5 cellular contexts compared by ENCODE assay signal in genomic region chr11:65524010-65524746, GRCh38. TPM values are rescaled to one million over a fixed set of nuclear protein-coding genes. Genes with fewer than 3 reads are reported as not detected.
DNase-seq lines count a peak whose midpoint lies in the region; ATAC-seq and TF ChIP-seq lines count a peak whose summit lies in the region.

No MANE protein-coding gene starts in this region.

- POLR2A ChIA-PET in PC-3 (lab: Charles Lee; ENCODE audit: unreplicated experiment): interaction anchor here (0.9 kb wide), 1 partner anchor 22 kb away, joined by 7 read pairs; no protein-coding TSS in a partner anchor

- H3K4me2 ChIP-seq in PC-3 (ENCODE audit: low read length): peak overlapping the region; percentile 54; the same call in 1 of the 2 replicates

- H3F3A ChIP-seq in PC-3 (ENCODE audit: low read length, unreplicated experiment): peaks cover 3% of the 10 kb centered on the region

- no peaks in the 10 kb centered on the region for H4K20me1 ChIP-seq in PC-3 (ENCODE audit: low read length)

- DNase-seq in PC-3: no peak
- no peak for DNase-seq in skeletal muscle cell (ENCODE audit: low read depth)
- no peak for DNase-seq in GDM1 (lab: John Stamatoyannopoulos, UW)
- no peak for DNase-seq in activated CD4-positive, alpha-beta T cell treated with anti-CD3 and anti-CD28 coated beads, Interleukin-2, amount 50 U/mL, for 1 hour

- no peaks in the 10 kb centered on the region for H3K9me3 ChIP-seq in PC-3 (ENCODE audit: low read length)
- no peaks in the 10 kb centered on the region for H3K9me3 ChIP-seq in esophagus (ENCODE audit: control insufficient read depth in 2 of 2, insufficient read depth in 1 of 2, low read depth in 1 of 2, low read length in 1 of 2)

- H3K27me3 ChIP-seq in PC-3 (ENCODE audit: low read length) (no peaks in the 10 kb centered on the region), esophagus (ENCODE audit: control insufficient read depth in 1 of 2, insufficient read depth in 2 of 2, low read length in 2 of 2) (no peaks in the 10 kb centered on the region)

- H3K27ac ChIP-seq in PC-3 (ENCODE audit: low read length): no peak overlapping the region
- H3K27ac ChIP-seq in esophagus (ENCODE audit: low read depth in 2 of 2, low read length in 1 of 2): peak overlapping the region; percentile 63 to 77

- H3K4me1 ChIP-seq in PC-3 (ENCODE audit: insufficient read depth, low read length) (peaks cover 11% of the 10 kb centered on the region), esophagus (ENCODE audit: control insufficient read depth in 2 of 2, insufficient read depth in 2 of 2, low read length in 1 of 2) (peaks cover 4 to 13% of the 10 kb centered on the region in 2 donors)

- H3K36me3 ChIP-seq in PC-3 (ENCODE audit: low read depth, low read length) (peaks cover 10% of the 10 kb centered on the region; the same call in 1 of the 2 replicates), esophagus (ENCODE audit: control insufficient read depth in 2 of 2, insufficient read depth in 2 of 2, low read length in 1 of 2) (peaks cover 0 to 14% of the 10 kb centered on the region in 2 donors)

- peaks cover 21% of the 10 kb centered on the region for H3K79me2 ChIP-seq in PC-3 (ENCODE audit: low read length)

- peak; percentile 3; the same call in 1 of the 2 replicates for ATAC-seq in PC-3

- H3K4me3 ChIP-seq in PC-3 (ENCODE audit: low read length) (peak overlapping the region; percentile 32; the same call in 1 of the 2 replicates), esophagus (ENCODE audit: low read depth in 1 of 2, low read length in 2 of 2) (no peak overlapping the region), skeletal muscle cell (ENCODE audit: low read depth, low read length) (peak overlapping the region; percentile 28)

- TF ChIP-seq CTCF in PC-3 (conservative IDR thresholded peaks at IDR 0.05; ENCODE audit: low read depth, low read length): no peak

- intact Hi-C loops in PC-3 (cut with micrococcal nuclease): no loop called here

- H3K9ac ChIP-seq in PC-3 (ENCODE audit: low read length): no peak overlapping the region

- 28% methylated on average over 12 of the region's 12 CpGs for WGBS in esophagus, 2 donors

- H3K9me2 ChIP-seq in PC-3 (replicated peaks; ENCODE audit: low read length): no peaks in the 10 kb centered on the region

- CTCF ChIA-PET in PC-3 (lab: Charles Lee): interaction anchor here (0.9 to 1.0 kb wide), 2 partner anchors 64 to 108 kb away, joined by 5 to 6 read pairs; no protein-coding TSS in a partner anchor

- BruUV-seq in PC-3 (replicated peaks; lab: Mats Ljungman, UMichigan): no TSS peak

- H2AFZ ChIP-seq in PC-3 (ENCODE audit: low read length): peak overlapping the region; percentile 46; the same call in 1 of the 2 replicates

RNA-seq across cellular contexts. Expression of gene SCYL1, which starts 0.7 kb away (rescaled TPM):
- 201 and 262 TPM in 2 replicates for total RNA-seq in PC-3 (2014; rRNA removed)
- polyA plus RNA-seq in esophagus: 10 to 100 TPM; 41.8 to 52.4 TPM

RNA-seq across cellular contexts. Expression of gene MALAT1, which starts 25.3 kb away (rescaled TPM):
- 1,345 and 2,062 TPM in 2 replicates for total RNA-seq in PC-3 (2014; rRNA removed)
- 1,000 to 10,000 TPM in 1 of 2 donors, 10 to 100 TPM in 1; 94.9 to 1,950 TPM for polyA plus RNA-seq in esophagus

RNA-seq across cellular contexts. Expression of gene LTBP3, which starts 34.0 kb away (rescaled TPM):
- 197 and 233 TPM in 2 replicates for total RNA-seq in PC-3 (2014; rRNA removed)
- polyA plus RNA-seq in esophagus: 10 to 100 TPM; 32.8 to 36.4 TPM

RNA-seq across cellular contexts. Expression of gene ZNRD2, which starts 46.1 kb away (rescaled TPM):
- total RNA-seq in PC-3 (2014; rRNA removed): 126 and 206 TPM in 2 replicates
- polyA plus RNA-seq in esophagus: 10 to 100 TPM; 38.9 to 52.1 TPM

RNA-seq across cellular contexts. Expression of gene FAM89B, which starts 48.2 kb away (rescaled TPM):
- 76.3 and 87.7 TPM in 2 replicates for total RNA-seq in PC-3 (2014; rRNA removed)
- polyA plus RNA-seq in esophagus: 10 to 100 TPM; 27.9 to 36.5 TPM

Comparison
In these comparisons a context has a peak if more than half of its experiments do, and no peak if none do; other contexts are left out.
1. H3K4me3 ChIP-seq: peak in PC-3 (single experiment) and skeletal muscle cell (single experiment); none in esophagus (0 of 2).